1 cellular context compared by ENCODE assay signal in the genomic region with DNA sequence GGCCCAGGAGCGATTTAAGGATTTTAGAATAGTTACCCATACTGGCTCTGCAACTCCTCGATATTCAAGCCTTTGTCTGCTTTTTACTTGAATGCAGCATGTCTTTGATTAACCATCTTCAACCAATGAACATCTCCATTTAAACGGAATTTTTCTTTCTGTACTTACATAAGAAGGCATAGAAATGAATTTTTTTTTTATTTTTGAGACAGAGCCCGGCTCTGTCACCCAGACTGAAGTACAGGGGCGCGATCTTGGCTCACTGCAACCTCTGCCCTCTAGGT.
TF ChIP-seq lines count a peak whose summit lies in the region.

No MANE protein-coding gene starts in this region.

TF ChIP-seq in A549, 52 proteins besides CTCF, POLR2A, EP300 and RAD21 (continued from another document):
- TF ChIP-seq, protein P1, sequence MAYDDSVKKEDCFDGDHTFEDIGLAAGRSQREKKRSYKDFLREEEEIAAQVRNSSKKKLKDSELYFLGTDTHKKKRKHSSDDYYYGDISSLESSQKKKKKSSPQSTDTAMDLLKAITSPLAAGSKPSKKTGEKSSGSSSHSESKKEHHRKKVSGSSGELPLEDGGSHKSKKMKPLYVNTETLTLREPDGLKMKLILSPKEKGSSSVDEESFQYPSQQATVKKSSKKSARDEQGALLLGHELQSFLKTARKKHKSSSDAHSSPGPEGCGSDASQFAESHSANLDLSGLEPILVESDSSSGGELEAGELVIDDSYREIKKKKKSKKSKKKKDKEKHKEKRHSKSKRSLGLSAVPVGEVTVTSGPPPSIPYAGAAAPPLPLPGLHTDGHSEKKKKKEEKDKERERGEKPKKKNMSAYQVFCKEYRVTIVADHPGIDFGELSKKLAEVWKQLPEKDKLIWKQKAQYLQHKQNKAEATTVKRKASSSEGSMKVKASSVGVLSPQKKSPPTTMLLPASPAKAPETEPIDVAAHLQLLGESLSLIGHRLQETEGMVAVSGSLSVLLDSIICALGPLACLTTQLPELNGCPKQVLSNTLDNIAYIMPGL (CRISPR knock-in tag; IDR thresholded peaks at IDR 0.05; ENCODE audit: borderline replicate concordance): no peak
- no peak for TF ChIP-seq MAZ (IDR thresholded peaks at IDR 0.05; ENCODE audit: borderline replicate concordance, low read depth, low read length)
- TF ChIP-seq HEYL (CRISPR knock-in tag; IDR thresholded peaks at IDR 0.05): no peak
